In genomic region chr18:5237723-5238370, GRCh38 we compare ENCODE assay signal across 8 cellular contexts. TPM values are rescaled to one million over a fixed set of nuclear protein-coding genes. Genes with fewer than 3 reads are reported as not detected.
DNase-seq lines count a peak whose midpoint lies in the region; ATAC-seq and TF ChIP-seq lines count a peak whose summit lies in the region.

No MANE protein-coding gene starts in this region.

- no peak for TF ChIP-seq CTCF in activated CD8-positive, alpha-beta T cell treated with anti-CD3 and anti-CD28 coated beads for 36 hours (IDR thresholded peaks at IDR 0.05)
- no peak for TF ChIP-seq CTCF in lung (IDR thresholded peaks at IDR 0.05; ENCODE audit: control extremely low read depth, extremely low read depth)

- peak overlapping the region; percentile 94 for H3K4me3 Mint-ChIP-seq in activated CD8-positive, alpha-beta T cell treated with anti-CD3 and anti-CD28 coated beads for 36 hours

- peak; percentile 92 for ATAC-seq in GM19035 (IDR thresholded peaks at IDR 0.05; ENCODE audit: unreplicated experiment)
- ATAC-seq in HG03354 (IDR thresholded peaks at IDR 0.05; ENCODE audit: poor library complexity, severe bottlenecking, unreplicated experiment): peak; percentile 95
- peak; percentile 93 for ATAC-seq in activated CD8-positive, alpha-beta T cell treated with anti-CD3 and anti-CD28 coated beads for 36 hours
- peak; percentile 98 for ATAC-seq in lung (ENCODE audit: insufficient read depth, low FRiP score)

- peaks cover 9 to 28% (median 18%) of the 10 kb centered on the region in 11 experiments; a peak in 21 of 22 replicates for H3K9me3 ChIP-seq in BLaER1 treated with 17β-estradiol and CSF1 and Interleukin-3, amounts not matched to agents 10 nM and 100 nM (replicated peaks in 1 of 11)
- peaks cover 0 to 1% of the 10 kb centered on the region in 2 donors for H3K9me3 ChIP-seq in lung (ENCODE audit: control insufficient read depth in 2 of 2, insufficient read depth in 1 of 2, low read length in 1 of 2)

- peak overlapping the region; percentile 70 to 90 (median 86) for H3K4me2 ChIP-seq in BLaER1 treated with 17β-estradiol and CSF1 and Interleukin-3, amounts not matched to agents 10 nM and 100 nM

- 0% methylated on average over 67 to 71 of the region's 71 CpGs for WGBS in lung, 2 donors

- peaks cover 1% of the 10 kb centered on the region for H3K27me3 Mint-ChIP-seq in activated CD8-positive, alpha-beta T cell treated with anti-CD3 and anti-CD28 coated beads for 36 hours

- peaks cover 9% of the 10 kb centered on the region for H3K9me3 Mint-ChIP-seq in activated CD8-positive, alpha-beta T cell treated with anti-CD3 and anti-CD28 coated beads for 36 hours

- peak overlapping the region; percentile 72 to 91 (median 83) for H3K9ac ChIP-seq in BLaER1 treated with 17β-estradiol and CSF1 and Interleukin-3, amounts not matched to agents 10 nM and 100 nM

- DNase-seq in NCI-H526 treated with DMSO at 0.1 percent for 48 hours (lab: John Stamatoyannopoulos, UW) (peak; percentile 54), ecto neural progenitor cell (ENCODE audit: low spot score) (peak; percentile 93), lung (ENCODE audit: low spot score) (peak; percentile 87)
- peak; percentile 89 for DNase-seq in activated CD8-positive, alpha-beta T cell treated with anti-CD3 and anti-CD28 coated beads for 36 hours
- peak; percentile 55 to 82 (median 69) for DNase-seq in stimulated activated CD4-positive, alpha-beta T cell treated with anti-CD3 and anti-CD28 coated beads, TNF-alpha, amount 100 ng/mL, for 1 hour (ENCODE audit: low read depth in 3 of 3, low spot score in 1 of 3)

- intact Hi-C loops in activated CD8-positive, alpha-beta T cell treated with anti-CD3 and anti-CD28 coated beads for 36 hours (cut with micrococcal nuclease): loop anchor here (2.0 to 5.0 kb wide), 2 partner anchors 57 to 81 kb away; partner anchors contain the start of gene ZBTB14

- peak overlapping the region; percentile 58 to 77 (median 68) for H3K4me3 ChIP-seq in BLaER1 treated with 17β-estradiol and CSF1 and Interleukin-3, amounts not matched to agents 10 nM and 100 nM
- H3K4me3 ChIP-seq in lung: peak overlapping the region; percentile 70

- H3K36me3 ChIP-seq in BLaER1 treated with 17β-estradiol and CSF1 and Interleukin-3, amounts not matched to agents 10 nM and 100 nM: 0 out of 22 replicates have a peak, but pooled peaks cover 0 to 5% (median 0%) of the 10 kb centered on the region in 11 experiments
- H3K36me3 ChIP-seq in lung (ENCODE audit: control insufficient read depth in 2 of 2, insufficient read depth in 2 of 2, low read length in 2 of 2): peaks cover 0 to 10% of the 10 kb centered on the region in 2 donors

- H3K4me1 ChIP-seq in BLaER1 treated with 17β-estradiol and CSF1 and Interleukin-3, amounts not matched to agents 10 nM and 100 nM: peaks cover 8 to 24% (median 18%) of the 10 kb centered on the region in 10 experiments; a peak in 18 of 20 replicates
- H3K4me1 ChIP-seq in lung (ENCODE audit: control insufficient read depth in 2 of 2, insufficient read depth in 2 of 2, low read length in 2 of 2): peaks cover 3 to 8% of the 10 kb centered on the region in 2 donors

- H3K4me1 Mint-ChIP-seq in activated CD8-positive, alpha-beta T cell treated with anti-CD3 and anti-CD28 coated beads for 36 hours (ENCODE audit: low read depth): peaks cover 44% of the 10 kb centered on the region

- H3K27ac Mint-ChIP-seq in activated CD8-positive, alpha-beta T cell treated with anti-CD3 and anti-CD28 coated beads for 36 hours: peak overlapping the region; percentile 93

- CTCF ChIA-PET in activated CD8-positive, alpha-beta T cell treated with anti-CD3 and anti-CD28 coated beads for 36 hours (lab: Charles Lee): interaction anchor here (0.9 to 2.6 kb wide), 10 partner anchors 8 to 168 kb away, joined by 3 to 16 read pairs (median 4); partner anchors contain the start of gene ZBTB14

- peak overlapping the region; percentile 75 to 92 (median 85) for H3K27ac ChIP-seq in BLaER1 treated with 17β-estradiol and CSF1 and Interleukin-3, amounts not matched to agents 10 nM and 100 nM
- H3K27ac ChIP-seq in lung (ENCODE audit: low read depth in 1 of 2, low read length in 1 of 2): peak overlapping the region; percentile 92 to 97

- POLR2A ChIA-PET in activated CD8-positive, alpha-beta T cell treated with anti-CD3 and anti-CD28 coated beads for 36 hours (lab: Charles Lee): interaction anchor here (0.6 to 4.3 kb wide), 13 partner anchors 11 to 177 kb away, joined by 3 to 101 read pairs (median 4); partner anchors contain the start of gene ZBTB14

- peaks cover 0 to 5% (median 0%) of the 10 kb centered on the region in 11 experiments; a peak in 2 of 22 replicates for H3K27me3 ChIP-seq in BLaER1 treated with 17β-estradiol and CSF1 and Interleukin-3, amounts not matched to agents 10 nM and 100 nM
- no peaks in the 10 kb centered on the region for H3K27me3 ChIP-seq in lung (ENCODE audit: control insufficient read depth, insufficient read depth)

- no peaks in the 10 kb centered on the region for H4K20me1 ChIP-seq in BLaER1 treated with 17β-estradiol and CSF1 and Interleukin-3, amounts not matched to agents 10 nM and 100 nM

- H3K36me3 Mint-ChIP-seq in activated CD8-positive, alpha-beta T cell treated with anti-CD3 and anti-CD28 coated beads for 36 hours (ENCODE audit: low read depth): peaks cover 40% of the 10 kb centered on the region

RNA-seq across cellular contexts. Expression of gene AKAIN1, which starts 40.8 kb away (rescaled TPM):
- not detected for total RNA-seq in activated CD8-positive, alpha-beta T cell treated with anti-CD3 and anti-CD28 coated beads for 36 hours
- not detected for total RNA-seq in lung
- not detected for polyA plus RNA-seq in lung

RNA-seq across cellular contexts. Expression of gene ZBTB14, which starts 57.7 kb away (rescaled TPM):
- total RNA-seq in activated CD8-positive, alpha-beta T cell treated with anti-CD3 and anti-CD28 coated beads for 36 hours: 10 to 100 TPM; 23.9 to 25.5 TPM
- total RNA-seq in lung: 10 to 100 TPM; 11.1 to 14.9 TPM
- 1 to 10 TPM; 6.1 to 7.2 TPM for polyA plus RNA-seq in lung

Comparison
In these comparisons a context has a peak if more than half of its experiments do, and no peak if none do; other contexts are left out.
1. Peak in every context shown above with its lines: DNase-seq, ATAC-seq, H3K4me3 ChIP-seq and H3K27ac ChIP-seq.